1 cellular context compared by ENCODE assay signal in genomic region chr20:3786126-3786484, GRCh38.
TF ChIP-seq lines count a peak whose summit lies in the region.

No MANE protein-coding gene starts in this region.

TF ChIP-seq in WTC11, 78 proteins besides CTCF, POLR2A, EP300 and RAD21 (continued from another document):
- TF ChIP-seq FOXP1 (CRISPR knock-in tag; IDR thresholded peaks at IDR 0.05; ENCODE audit: borderline replicate concordance) = peak; percentile 70; the same call in 1 of the 2 replicates
- no peak for TF ChIP-seq STAT6 (CRISPR knock-in tag; conservative IDR thresholded peaks at IDR 0.05; ENCODE audit: low read depth)
- no peak for TF ChIP-seq TEAD4 (CRISPR knock-in tag; IDR thresholded peaks at IDR 0.05)
- no peak for TF ChIP-seq ZNF317 (CRISPR knock-in tag; IDR thresholded peaks at IDR 0.05; ENCODE audit: borderline replicate concordance, low read depth)
- TF ChIP-seq OVOL2 (CRISPR knock-in tag; IDR thresholded peaks at IDR 0.05; ENCODE audit: borderline replicate concordance) = no peak
- TF ChIP-seq ZNF671 (CRISPR knock-in tag; IDR thresholded peaks at IDR 0.05) = no peak
- TF ChIP-seq ATF3 (CRISPR knock-in tag; conservative IDR thresholded peaks at IDR 0.05) = no peak
- no peak for TF ChIP-seq E2F1 (CRISPR knock-in tag; IDR thresholded peaks at IDR 0.05)
- no peak for TF ChIP-seq SOX15 (CRISPR knock-in tag; IDR thresholded peaks at IDR 0.05)
- TF ChIP-seq NR1H2 (CRISPR knock-in tag; IDR thresholded peaks at IDR 0.05) = no peak
- TF ChIP-seq CREM (CRISPR knock-in tag; IDR thresholded peaks at IDR 0.05) = no peak
- TF ChIP-seq ZNF416 (CRISPR knock-in tag; IDR thresholded peaks at IDR 0.05) = no peak
- 0 out of 2 replicates have a peak, but pooled peaks have one; percentile 38 for TF ChIP-seq TP53 (CRISPR knock-in tag; IDR thresholded peaks at IDR 0.05)
- TF ChIP-seq TCF7 (CRISPR knock-in tag; IDR thresholded peaks at IDR 0.05; ENCODE audit: low read depth) = no peak
- TF ChIP-seq ZNF138 (CRISPR knock-in tag; conservative IDR thresholded peaks at IDR 0.05) = no peak
- TF ChIP-seq HMGXB4 (CRISPR knock-in tag; IDR thresholded peaks at IDR 0.05) = no peak
- no peak for TF ChIP-seq PRDM15 (CRISPR knock-in tag; IDR thresholded peaks at IDR 0.05)
- TF ChIP-seq ZNF281 (CRISPR knock-in tag; IDR thresholded peaks at IDR 0.05) = no peak
- 0 out of 2 replicates have a peak, but pooled peaks have one; percentile 50 for TF ChIP-seq E2F4 (CRISPR knock-in tag; IDR thresholded peaks at IDR 0.05; ENCODE audit: borderline replicate concordance, low read depth)
- TF ChIP-seq IRF1 (CRISPR knock-in tag; IDR thresholded peaks at IDR 0.05) = no peak
- no peak for TF ChIP-seq EMX1 (CRISPR knock-in tag; IDR thresholded peaks at IDR 0.05)
- no peak for TF ChIP-seq PREB (CRISPR knock-in tag; IDR thresholded peaks at IDR 0.05; ENCODE audit: borderline replicate concordance)
- no peak for TF ChIP-seq FOXP4 (CRISPR knock-in tag; IDR thresholded peaks at IDR 0.05)
- TF ChIP-seq SP1 (CRISPR knock-in tag; conservative IDR thresholded peaks at IDR 0.05) = no peak
- no peak for TF ChIP-seq MLX (CRISPR knock-in tag; IDR thresholded peaks at IDR 0.05)
- no peak for TF ChIP-seq TEAD1 (CRISPR knock-in tag; IDR thresholded peaks at IDR 0.05)
- peak; percentile 16; the same call in 1 of the 2 replicates for TF ChIP-seq MAX (CRISPR knock-in tag; IDR thresholded peaks at IDR 0.05)
- TF ChIP-seq CREB1 (CRISPR knock-in tag; IDR thresholded peaks at IDR 0.05) = no peak
- no peak for TF ChIP-seq ATF6 (CRISPR knock-in tag; IDR thresholded peaks at IDR 0.05)
- TF ChIP-seq NR2C2 (CRISPR knock-in tag; IDR thresholded peaks at IDR 0.05) = 0 out of 2 replicates have a peak, but pooled peaks have one; percentile 44
- TF ChIP-seq ERG (CRISPR knock-in tag; IDR thresholded peaks at IDR 0.05) = no peak
